Comparison of ENCODE assay signal across 8 cellular contexts in genomic region chr11:31236052-31236652, GRCh38.
DNase-seq lines count a peak whose midpoint lies in the region; ATAC-seq and TF ChIP-seq lines count a peak whose summit lies in the region.

No MANE protein-coding gene starts in this region.

- H3K27me3 Mint-ChIP-seq in activated T-helper 2 cell treated with anti-CD3 and anti-CD28 coated beads, Interferon-gamma antibody, Interleukin-2, Interleukin-4, amounts not matched to agents 10 μg/mL and 5 μg/mL and 100 μg/mL, durations not matched to agents 14 hours and 24 hours and 36 hours (ENCODE audit: low read depth): no peaks in the 10 kb centered on the region

- H3K9me3 ChIP-seq in heart right ventricle: no peaks in the 10 kb centered on the region
- no peaks in the 10 kb centered on the region for H3K9me3 ChIP-seq in right atrium auricular region
- H3K9me3 ChIP-seq in upper lobe of right lung: no peaks in the 10 kb centered on the region

- H3K36me3 ChIP-seq in heart right ventricle (no peaks in the 10 kb centered on the region), right atrium auricular region (no peaks in the 10 kb centered on the region), upper lobe of right lung (no peaks in the 10 kb centered on the region)

- H3K27me3 ChIP-seq in heart right ventricle (no peaks in the 10 kb centered on the region), right atrium auricular region (no peaks in the 10 kb centered on the region), upper lobe of right lung (no peaks in the 10 kb centered on the region)

- peak in 6 of 9 donors; percentile 23 to 54 (median 36) for TF ChIP-seq CTCF in heart right ventricle (IDR thresholded peaks at IDR 0.05)
- peak in 1 of 2 donors; percentile 35 for TF ChIP-seq CTCF in right atrium auricular region (IDR thresholded peaks at IDR 0.05)
- peak; percentile 39 for TF ChIP-seq CTCF in cardiac fibroblast (IDR thresholded peaks at IDR 0.05; ENCODE audit: low read depth, low read length)
- TF ChIP-seq CTCF in upper lobe of right lung (IDR thresholded peaks at IDR 0.05): peak; percentile 15

- intact Hi-C loops in heart right ventricle (cut with DNase I) (loop anchor here in 4 of 10 donors (2.0 to 10.0 kb wide), 5 partner anchors 719 to 941 kb away; no protein-coding TSS in a partner anchor), upper lobe of right lung (cut with DNase I) (no loop called here)
- intact Hi-C loops in activated T-helper 2 cell treated with anti-CD3 and anti-CD28 coated beads, Interferon-gamma antibody, Interleukin-2, Interleukin-4, amounts not matched to agents 10 μg/mL and 5 μg/mL and 100 μg/mL, durations not matched to agents 14 hours and 24 hours and 36 hours (cut with micrococcal nuclease): no loop called here

- no peaks in the 10 kb centered on the region for H3K36me3 Mint-ChIP-seq in activated T-helper 2 cell treated with anti-CD3 and anti-CD28 coated beads, Interferon-gamma antibody, Interleukin-2, Interleukin-4, amounts not matched to agents 10 μg/mL and 5 μg/mL and 100 μg/mL, durations not matched to agents 14 hours and 24 hours and 36 hours (ENCODE audit: low read depth)

- no peaks in the 10 kb centered on the region for H3K9me3 Mint-ChIP-seq in activated T-helper 2 cell treated with anti-CD3 and anti-CD28 coated beads, Interferon-gamma antibody, Interleukin-2, Interleukin-4, amounts not matched to agents 10 μg/mL and 5 μg/mL and 100 μg/mL, durations not matched to agents 14 hours and 24 hours and 36 hours

- DNase-seq in heart right ventricle (no peak), right atrium auricular region (ENCODE audit: low spot score) (no peak), NCI-H345 (lab: John Stamatoyannopoulos, UW) (peak; percentile 12), cardiac fibroblast (ENCODE audit: low read depth in 2 of 2) (peak; percentile 28 to 30), upper lobe of right lung (no peak)
- no peak for DNase-seq in activated T-helper 2 cell treated with anti-CD3 and anti-CD28 coated beads, Interferon-gamma antibody, Interleukin-2, Interleukin-4, amounts not matched to agents 10 μg/mL and 5 μg/mL and 100 μg/mL, durations not matched to agents 14 hours and 24 hours and 36 hours (ENCODE audit: low spot score)
- DNase-seq in stimulated activated naive CD8-positive, alpha-beta T cell treated with anti-CD3 and anti-CD28 coated beads, Interleukin-15, Interleukin-2, amounts not matched to agents 100 U/mL and 50 U/mL, for 24 hours: no peak
- no peak for DNase-seq in stimulated activated CD4-positive, alpha-beta T cell treated with anti-CD3 and anti-CD28 coated beads, Interleukin-1b, Interleukin-23, amount 100 ng/mL, for 48 hours

- no peak overlapping the region for H3K4me3 Mint-ChIP-seq in activated T-helper 2 cell treated with anti-CD3 and anti-CD28 coated beads, Interferon-gamma antibody, Interleukin-2, Interleukin-4, amounts not matched to agents 10 μg/mL and 5 μg/mL and 100 μg/mL, durations not matched to agents 14 hours and 24 hours and 36 hours (ENCODE audit: low read depth)

- ATAC-seq in heart right ventricle: no peak
- ATAC-seq in upper lobe of right lung: no peak
- no peak for ATAC-seq in stimulated activated naive CD8-positive, alpha-beta T cell treated with anti-CD3 and anti-CD28 coated beads, Interleukin-15, Interleukin-2, amounts not matched to agents 100 U/mL and 50 U/mL, for 24 hours

- H3K4me3 ChIP-seq in heart right ventricle: no peak overlapping the region
- H3K4me3 ChIP-seq in right atrium auricular region: no peak overlapping the region
- no peak overlapping the region for H3K4me3 ChIP-seq in cardiac fibroblast (replicated peaks in 1 of 2; ENCODE audit: low read depth in 2 of 2, low read length in 2 of 2)
- H3K4me3 ChIP-seq in upper lobe of right lung: no peak overlapping the region

- no peak overlapping the region for H3K27ac Mint-ChIP-seq in activated T-helper 2 cell treated with anti-CD3 and anti-CD28 coated beads, Interferon-gamma antibody, Interleukin-2, Interleukin-4, amounts not matched to agents 10 μg/mL and 5 μg/mL and 100 μg/mL, durations not matched to agents 14 hours and 24 hours and 36 hours

- H3K27ac ChIP-seq in heart right ventricle: no peak overlapping the region
- no peak overlapping the region for H3K27ac ChIP-seq in right atrium auricular region
- H3K27ac ChIP-seq in upper lobe of right lung: no peak overlapping the region

- H3K4me1 Mint-ChIP-seq in activated T-helper 2 cell treated with anti-CD3 and anti-CD28 coated beads, Interferon-gamma antibody, Interleukin-2, Interleukin-4, amounts not matched to agents 10 μg/mL and 5 μg/mL and 100 μg/mL, durations not matched to agents 14 hours and 24 hours and 36 hours (ENCODE audit: low read depth): no peaks in the 10 kb centered on the region

- H3K4me1 ChIP-seq in heart right ventricle: no peaks in the 10 kb centered on the region
- no peaks in the 10 kb centered on the region for H3K4me1 ChIP-seq in right atrium auricular region
- no peaks in the 10 kb centered on the region for H3K4me1 ChIP-seq in upper lobe of right lung

- WGBS in heart right ventricle, 2 donors: 0 to 2% methylated on average over 1 of the region's 1 CpG

Comparison
In these comparisons a context has a peak if more than half of its experiments do, and no peak if none do; other contexts are left out.
1. DNase-seq: peak in NCI-H345 (single experiment) and cardiac fibroblast (2 of 2); none in heart right ventricle (0 of 2), right atrium auricular region (single experiment), upper lobe of right lung (single experiment), activated T-helper 2 cell treated with anti-CD3 and anti-CD28 coated beads, Interferon-gamma antibody, Interleukin-2, Interleukin-4, amounts not matched to agents 10 μg/mL and 5 μg/mL and 100 μg/mL, durations not matched to agents 14 hours and 24 hours and 36 hours (single experiment), stimulated activated naive CD8-positive, alpha-beta T cell treated with anti-CD3 and anti-CD28 coated beads, Interleukin-15, Interleukin-2, amounts not matched to agents 100 U/mL and 50 U/mL, for 24 hours (single experiment) and stimulated activated CD4-positive, alpha-beta T cell treated with anti-CD3 and anti-CD28 coated beads, Interleukin-1b, Interleukin-23, amount 100 ng/mL, for 48 hours (single experiment).